In genomic region chr15:58988011-58988785, GRCh38 we compare ENCODE assay signal across 8 cellular contexts. TPM values are rescaled to one million over a fixed set of nuclear protein-coding genes. Genes with fewer than 3 reads are reported as not detected.
A peak's percentile ranks its signal among the peaks of the same experiment; 100 is the strongest.
DNase-seq lines count a peak whose midpoint lies in the region; ATAC-seq and TF ChIP-seq lines count a peak whose summit lies in the region.

No MANE protein-coding gene starts in this region.

- WGBS in adrenal gland, 4 donors, result 1 to 2% (median 1%) methylated on average over 26 to 36 of the region's 36 CpGs

- TF ChIP-seq CTCF in adrenal gland (IDR thresholded peaks at IDR 0.05), result no peak

- H3K4me3 ChIP-seq in adrenal gland, result peak overlapping the region; percentile 66 to 97 (median 80)

- peaks cover 8 to 23% of the 10 kb centered on the region in 2 donors for H3K4me1 ChIP-seq in adrenal gland (replicated peaks in 1 of 2)

- intact Hi-C loops in adrenal gland (cut with DNase I) (no loop called here), left cardiac atrium (cut with DNase I) (loop anchor here in 1 of 2 donors (10.0 kb wide), 1 partner anchor 507 kb away; no protein-coding TSS in a partner anchor), posterior cingulate gyrus (cut with DNase I) (loop anchor here (5.0 to 10.0 kb wide), 2 partner anchors 117 to 384 kb away; partner anchors contain the start of genes CCNB2 and MYO1E)

- ATAC-seq in GM21515 (IDR thresholded peaks at IDR 0.05; ENCODE audit: unreplicated experiment) (peak; percentile 40), left cardiac atrium (peak; percentile 86 to 92)

- H3K9me3 ChIP-seq in adrenal gland (replicated peaks in 1 of 3), result no peaks in the 10 kb centered on the region

- no peaks in the 10 kb centered on the region for H3K27me3 ChIP-seq in adrenal gland

- H3K27ac ChIP-seq in adrenal gland, result peak overlapping the region; percentile 73 to 96 (median 81)

- peak; percentile 42 for DNase-seq in EH (ENCODE audit: low read depth)
- DNase-seq in HuH-7.5 (ENCODE audit: low spot score), result peak; percentile 53
- peak; percentile 58 for DNase-seq in SKM-1 (lab: John Stamatoyannopoulos, UW; ENCODE audit: unreplicated experiment)
- DNase-seq in adrenal gland, result peak; percentile 62 to 80 (median 74)
- peak; percentile 80 for DNase-seq in left cardiac atrium
- peak; percentile 27 to 92 (median 55) for DNase-seq in posterior cingulate gyrus
- peak; percentile 75 for DNase-seq in ureter (ENCODE audit: low spot score)

- TF ChIP-seq POLR2A in adrenal gland (IDR thresholded peaks at IDR 0.05), result peak in 1 of 2 donors; percentile 9

- no peaks in the 10 kb centered on the region for H3K36me3 ChIP-seq in adrenal gland (replicated peaks in 1 of 2)

RNA-seq across cellular contexts. Expression of gene RNF111, which starts 0.7 kb away (rescaled TPM):
- total RNA-seq in adrenal gland (10 to 100 TPM; 13.8 to 32.9 (median 28.2) TPM), left cardiac atrium (10 to 100 TPM; 16.7 to 24.7 TPM), ureter (56.9 TPM)
- polyA plus RNA-seq in adrenal gland, result 10 to 100 TPM in 1 of 3 donors, 1 to 10 TPM in 2; 5.7 to 41.6 (median 8.3) TPM

RNA-seq across cellular contexts. Expression of gene SLTM, which starts 54.7 kb away (rescaled TPM):
- 10 to 100 TPM; 31.4 to 76.9 (median 48.9) TPM for total RNA-seq in adrenal gland
- polyA plus RNA-seq in adrenal gland, result 10 to 100 TPM; 56.6 to 87.0 (median 64.2) TPM
- total RNA-seq in left cardiac atrium, result 10 to 100 TPM; 42.1 to 60.6 TPM
- 159 TPM for total RNA-seq in ureter

Comparison
In these comparisons a context has a peak if more than half of its experiments do, and no peak if none do; other contexts are left out.
1. Peak in every context shown above with its lines: DNase-seq, ATAC-seq, H3K4me3 ChIP-seq and H3K27ac ChIP-seq.